ENCODE assay signal across 31 cellular contexts in the genomic region with DNA sequence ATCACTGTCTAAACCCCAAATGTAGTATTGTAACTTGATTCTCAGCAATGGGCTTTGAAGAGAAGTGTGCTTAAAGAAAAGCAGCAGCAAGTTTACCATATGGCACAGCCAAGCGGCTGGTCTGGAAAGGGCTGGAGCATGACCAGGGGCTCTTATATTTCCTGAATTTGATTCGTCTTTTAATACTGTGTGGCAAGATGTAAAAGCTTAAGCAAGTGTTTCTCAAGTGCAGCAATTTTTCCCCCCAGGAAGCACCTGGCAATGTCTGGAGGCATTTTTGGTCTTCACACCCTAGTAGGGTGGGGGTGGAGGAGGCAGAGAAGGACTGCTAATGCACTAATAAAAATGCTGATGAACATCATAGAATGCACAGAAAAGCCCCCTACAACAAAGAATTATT.
"Had no signal": no experiment of that assay in that cellular context is flagged by ENCODE, and none has a peak within 500 bp of the region (broad histone marks: within the 10 kb centered on the region; RNA-seq: fewer than 3 reads in every experiment).

No MANE protein-coding gene starts in this region.

- DNase-seq: activated B cell treated with CpG ODN at 0.5 μM for 24 hours; activated CD4-positive, alpha-beta memory T cell treated with anti-CD3 and anti-CD28 coated beads for 36 hours; activated CD4-positive, alpha-beta T cell treated with anti-CD3 and anti-CD28 coated beads for 4 hours; activated CD4-positive, alpha-beta T cell treated with anti-CD3 and anti-CD28 coated beads, Interleukin-2, amount 10 ng/mL, durations not matched to agents 24 days and 14 days; activated CD4-positive, alpha-beta T cell treated with anti-CD3 and anti-CD28 coated beads, Interleukin-2, amount 50 U/mL, for 1 hour; activated CD4-positive, alpha-beta T cell treated with anti-CD3 and anti-CD28 coated beads, Interleukin-2, amount 50 U/mL, for 4 hours; activated CD4-positive, CD25-positive, alpha-beta regulatory T cell treated with anti-CD3 and anti-CD28 coated beads, Interleukin-2, amount 50 U/mL, for 72 hours; activated CD8-positive, alpha-beta memory T cell treated with anti-CD3 and anti-CD28 coated beads, Interleukin-2, amount 50 U/mL, for 4 hours; activated CD8-positive, alpha-beta T cell treated with anti-CD3 and anti-CD28 coated beads for 36 hours; activated effector memory CD4-positive, alpha-beta T cell treated with anti-CD3 and anti-CD28 coated beads, Interleukin-2, amount 50 U/mL, for 16 hours; activated gamma-delta T cell treated with Interleukin-2 at 50 U/mL for 16 hours; activated naive CD4-positive, alpha-beta T cell; activated naive CD4-positive, alpha-beta T cell treated with anti-CD3 and anti-CD28 coated beads for 36 hours; activated naive CD4-positive, alpha-beta T cell treated with anti-CD3 and anti-CD28 coated beads, Interleukin-2, amount 50 U/mL, for 16 hours; activated naive CD8-positive, alpha-beta T cell treated with anti-CD3 and anti-CD28 coated beads for 36 hours; activated T-cell treated with anti-CD3 and anti-CD28 coated beads for 4 hours; activated T-cell treated with anti-CD3 and anti-CD28 coated beads, Interleukin-2, amount 50 U/mL, for 1 hour; activated T-cell treated with anti-CD3 and anti-CD28 coated beads, Interleukin-2, amount 50 U/mL, for 4 hours; activated T-cell treated with anti-CD3 and anti-CD28 coated beads, Interleukin-2, amount 50 U/mL, for 72 hours; adrenal gland; amniotic stem cell; anterior cingulate cortex; caudate nucleus; cerebellar nuclear complex; T-helper 2 cell; T-helper 9 cell had no signal

- H3K9me3 ChIP-seq: adrenal gland, ascending aorta had no signal

- H3K27me3 ChIP-seq: ascending aorta, cardiac muscle cell had no signal

- ATAC-seq: activated CD8-positive, alpha-beta T cell treated with anti-CD3 and anti-CD28 coated beads for 36 hours; activated naive CD4-positive, alpha-beta T cell treated with anti-CD3 and anti-CD28 coated beads, Interleukin-2, amount 50 U/mL, for 72 hours; activated T-cell treated with anti-CD3 and anti-CD28 coated beads, Interleukin-2, amount 50 U/mL, for 4 hours; activated T-cell treated with anti-CD3 and anti-CD28 coated beads, Interleukin-2, amount 50 U/mL, for 72 hours; activated T-helper 17 cell treated with anti-CD3 and anti-CD28 coated beads, Interleukin-2, amount 50 U/mL, for 72 hours had no signal

- H3K4me3 ChIP-seq: adrenal gland, ascending aorta, cardiac muscle cell had no signal

- H3K27ac ChIP-seq: adrenal gland, ascending aorta, cardiac muscle cell, VCaP had no signal

- H3K4me1 ChIP-seq: adrenal gland, ascending aorta had no signal

- H3K36me3 ChIP-seq: adrenal gland, ascending aorta, cardiac muscle cell had no signal
